In the genomic region with DNA sequence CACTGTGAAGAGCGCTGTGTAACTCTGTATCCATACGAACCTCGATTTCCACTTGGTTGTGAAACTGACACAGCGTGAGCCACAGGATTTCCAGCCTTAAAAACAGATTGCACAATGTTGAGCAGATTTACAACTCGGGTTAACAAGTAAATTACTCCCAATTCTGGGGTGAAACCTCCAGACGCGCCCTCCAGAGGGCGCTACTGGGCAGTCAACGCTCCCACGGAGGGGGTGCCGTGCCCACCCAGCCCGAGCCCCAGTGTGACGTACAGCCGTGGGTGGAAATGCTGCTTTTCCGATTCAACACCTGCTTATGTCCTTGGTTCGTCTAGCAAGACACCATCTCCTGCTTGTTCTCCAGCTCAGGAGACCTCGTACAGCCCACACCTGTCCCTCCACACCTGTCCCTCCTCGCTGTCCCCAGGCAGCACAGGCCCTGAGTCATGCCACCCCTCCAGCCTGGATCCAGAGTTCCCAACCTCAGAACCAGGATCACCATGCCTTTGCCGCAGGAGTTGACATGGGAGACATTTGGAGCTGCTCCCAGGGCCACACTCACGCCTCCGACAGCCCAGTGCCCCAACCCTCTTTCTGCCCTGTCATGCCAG, we compare ENCODE assay signal across 1 cellular context.
TF ChIP-seq lines count a peak whose summit lies in the region.

No MANE protein-coding gene starts in this region.

TF ChIP-seq in WTC11, 78 proteins besides CTCF, POLR2A, EP300 and RAD21 (continued from another document):
- TF ChIP-seq, protein P1, sequence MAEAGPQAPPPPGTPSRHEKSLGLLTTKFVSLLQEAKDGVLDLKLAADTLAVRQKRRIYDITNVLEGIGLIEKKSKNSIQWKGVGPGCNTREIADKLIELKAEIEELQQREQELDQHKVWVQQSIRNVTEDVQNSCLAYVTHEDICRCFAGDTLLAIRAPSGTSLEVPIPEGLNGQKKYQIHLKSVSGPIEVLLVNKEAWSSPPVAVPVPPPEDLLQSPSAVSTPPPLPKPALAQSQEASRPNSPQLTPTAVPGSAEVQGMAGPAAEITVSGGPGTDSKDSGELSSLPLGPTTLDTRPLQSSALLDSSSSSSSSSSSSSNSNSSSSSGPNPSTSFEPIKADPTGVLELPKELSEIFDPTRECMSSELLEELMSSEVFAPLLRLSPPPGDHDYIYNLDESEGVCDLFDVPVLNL (CRISPR knock-in tag; IDR thresholded peaks at IDR 0.05; ENCODE audit: borderline replicate concordance, low read depth): no peak
- TF ChIP-seq ZNF138 (CRISPR knock-in tag; conservative IDR thresholded peaks at IDR 0.05): no peak
